ENCODE assay signal across 24 cellular contexts in the genomic region with DNA sequence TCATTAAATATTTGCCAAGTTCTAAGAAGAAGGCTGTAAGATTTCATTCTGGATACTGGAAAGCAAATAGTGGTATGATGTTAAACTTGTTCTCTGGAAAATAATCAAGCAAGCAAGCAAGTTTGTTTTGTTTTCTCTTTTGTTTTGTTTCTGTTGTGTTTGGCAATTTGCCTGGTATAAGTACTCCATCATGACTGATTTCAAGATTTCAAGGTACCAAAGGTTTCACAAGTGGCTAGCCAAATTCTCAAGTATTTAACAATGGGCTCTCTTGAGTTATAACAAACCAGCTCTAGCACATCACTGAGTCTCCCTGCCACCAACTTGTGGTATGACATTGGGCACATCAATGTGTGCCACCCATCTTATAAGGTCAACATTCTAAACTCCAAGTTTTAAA.
DNase-seq lines count a peak whose midpoint lies in the region; ATAC-seq, FAIRE-seq and TF ChIP-seq lines count a peak whose summit lies in the region.
"Had no signal": no experiment of that assay in that cellular context is flagged by ENCODE, and none has a peak within 500 bp of the region (broad histone marks: within the 10 kb centered on the region; RNA-seq: fewer than 3 reads in every experiment).

No MANE protein-coding gene starts in this region.

- intact Hi-C loops in GM12878 (cut with micrococcal nuclease; ENCODE audit: unreplicated experiment), result no loop called here

- no peak overlapping the region for H3K9ac ChIP-seq in GM12878 (ENCODE audit: control insufficient read depth, insufficient read depth, low read length)

- H3K9me3 ChIP-seq in GM12878 (replicated peaks; ENCODE audit: control insufficient read depth, insufficient read depth, low read length), result no peaks in the 10 kb centered on the region
- H3K9me3 ChIP-seq: colonic mucosa, prostate gland, uterus had no signal

- H3K4me3 ChIP-seq in GM12878, result no peak overlapping the region
- H3K4me3 ChIP-seq: colonic mucosa, prostate gland, SJCRH30, uterus had no signal

- H4K20me1 ChIP-seq in GM12878 (ENCODE audit: control insufficient read depth, insufficient read depth), result no peaks in the 10 kb centered on the region

- no peak for TF ChIP-seq EP300 in GM12878 (IDR thresholded peaks at IDR 0.05; ENCODE audit: borderline replicate concordance in 1 of 2, control insufficient read depth in 1 of 2, low read depth in 2 of 2, low read length in 2 of 2)

- in situ Hi-C loops in Caki2 (cut with HindIII; ENCODE audit: low pct_unique_long_range_greater_than_20kb, low sequenced_read_pairs) (no loop called here), GM12878 (cut with MboI) (no loop called here)

- peak; percentile 82 for ATAC-seq in GM12878
- ATAC-seq: left lobe of liver had no signal

- CTCF ChIA-PET in GM12878 (lab: Yijun Ruan, JAX), result interaction anchor here (1.0 to 1.5 kb wide), 5 partner anchors 11 to 98 kb away, joined by 3 to 5 read pairs (median 3); no protein-coding TSS in a partner anchor

- no TSS peak for BruUV-seq in GM12878 (replicated peaks; lab: Mats Ljungman, UMichigan)

- TF ChIP-seq RAD21 in GM12878 (IDR thresholded peaks at IDR 0.05; ENCODE audit: insufficient read depth, low read depth, low read length), result no peak

- DNase-seq in Caki2 (ENCODE audit: low read depth), result peak; percentile 9
- peak; percentile 72 for DNase-seq in LHCN-M2 (ENCODE audit: low read depth)
- peak; percentile 13 for DNase-seq in GM12878 (ENCODE audit: low read depth, low spot score)
- peak; percentile 18 for DNase-seq in fibroblast of the conjunctiva (ENCODE audit: low read depth)
- DNase-seq in epidermal melanocyte (ENCODE audit: insufficient read length, low spot score), result no peak
- no peak for DNase-seq in C1 segment of cervical spinal cord (lab: John Stamatoyannopoulos, UW)
- no peak for DNase-seq in ureter (ENCODE audit: low spot score)
- no peak for DNase-seq in AG08395 (ENCODE audit: low spot score)
- DNase-seq: activated CD4-positive, alpha-beta memory T cell treated with anti-CD3 and anti-CD28 coated beads for 36 hours; activated naive CD4-positive, alpha-beta T cell; anterior cingulate cortex; CD4-positive, alpha-beta memory T cell; colonic mucosa; DMS79 treated with DMSO at 0.1 percent for 48 hours; midbrain; NCI-H1417 treated with DMSO at 0.1 percent for 48 hours; NCI-H2171; NCI-H748 treated with DMSO at 0.1 percent for 48 hours; SJCRH30; small intestine; stimulated activated CD4-positive, alpha-beta T cell treated with anti-CD3 and anti-CD28 coated beads, Interleukin-4, amount 100 ng/mL, for 24 hours; uterus had no signal

- TF ChIP-seq POLR2A in GM12878 (IDR thresholded peaks at IDR 0.05; ENCODE audit: low read depth, low read length), result no peak

- no peak for FAIRE-seq in GM12878 (lab: Jason Lieb, UNC)
- FAIRE-seq: small intestine had no signal

- no peak overlapping the region for H2AFZ ChIP-seq in GM12878 (ENCODE audit: control insufficient read depth, low read depth, low read length)

- POLR2A ChIA-PET in GM12878 (lab: Charles Lee), result interaction anchor here (0.5 kb wide), 1 partner anchor 10 kb away, joined by 3 read pairs; no protein-coding TSS in a partner anchor

- H3K27ac ChIP-seq in GM12878 (ENCODE audit: control insufficient read depth, insufficient read depth), result no peak overlapping the region
- H3K27ac ChIP-seq: colonic mucosa, prostate gland, SJCRH30, uterus had no signal

- no peak overlapping the region for H3K4me2 ChIP-seq in GM12878 (ENCODE audit: control insufficient read depth, insufficient read depth)

- H3K27me3 ChIP-seq in GM12878 (replicated peaks in 1 of 2; ENCODE audit: control insufficient read depth in 2 of 2, insufficient read depth in 2 of 2, low read length in 1 of 2), result no peaks in the 10 kb centered on the region
- H3K27me3 ChIP-seq: colonic mucosa, SJCRH30, uterus had no signal

- no peaks in the 10 kb centered on the region for H3K4me1 ChIP-seq in GM12878 (ENCODE audit: control insufficient read depth, insufficient read depth, low read length)
- H3K4me1 ChIP-seq: colonic mucosa, prostate gland, SJCRH30, uterus had no signal

- no peaks in the 10 kb centered on the region for H3K79me2 ChIP-seq in GM12878 (ENCODE audit: control insufficient read depth, insufficient read depth, low read length)

- no peaks in the 10 kb centered on the region for H3K36me3 ChIP-seq in GM12878 (ENCODE audit: control insufficient read depth in 2 of 2, insufficient read depth in 2 of 2, low read length in 1 of 2)
- H3K36me3 ChIP-seq: colonic mucosa, prostate gland, SJCRH30, uterus had no signal

- no peak for TF ChIP-seq CTCF in GM12878 (IDR thresholded peaks at IDR 0.05 in 2 of 3, conservative IDR thresholded peaks at IDR 0.05 in 1 of 3; ENCODE audit: control insufficient read depth in 2 of 3, extremely low read depth in 1 of 3, insufficient read depth in 1 of 3, low read depth in 3 of 3, low read length in 3 of 3)

- SMC1A ChIA-PET in GM12878 (lab: Charles Lee; ENCODE audit: uncharacterized antibody, unreplicated experiment), result interaction anchor here (0.8 to 4.1 kb wide), 9 partner anchors 10 to 552 kb away, joined by 3 to 22 read pairs (median 5); no protein-coding TSS in a partner anchor

- RAD21 ChIA-PET in GM12878 (lab: Charles Lee; ENCODE audit: unreplicated experiment), result interaction anchor here (0.8 to 1.5 kb wide), 5 partner anchors 9 to 279 kb away, joined by 3 read pairs; no protein-coding TSS in a partner anchor

TF ChIP-seq in GM12878, 131 proteins besides CTCF, POLR2A, EP300 and RAD21:
- TF ChIP-seq BHLHE40 (IDR thresholded peaks at IDR 0.05; ENCODE audit: borderline replicate concordance in 1 of 2, low read depth in 2 of 2, low read length in 1 of 2) (0 out of 4 replicates have a peak, but pooled peaks of 1 of the 2 experiments have one; percentile 8), NR2C2 (IDR thresholded peaks at IDR 0.05; ENCODE audit: borderline replicate concordance, control insufficient read depth, insufficient read length, low read depth) (no peak), STAT1 (conservative IDR thresholded peaks at IDR 0.05) (no peak), JUNB (IDR thresholded peaks at IDR 0.05) (peak; percentile 29; the same call in 1 of the 2 replicates), RELB (IDR thresholded peaks at IDR 0.05; ENCODE audit: low read depth) (no peak), MTA2 (IDR thresholded peaks at IDR 0.05; ENCODE audit: low read depth) (peak; percentile 30; the same call in 1 of the 2 replicates), BCL11A (IDR thresholded peaks at IDR 0.05; ENCODE audit: low read depth, low read length) (0 out of 2 replicates have a peak, but pooled peaks have one; percentile 10), IKZF2 (IDR thresholded peaks at IDR 0.05) (peak in 1 of 2 experiments; percentile 15; a peak in 1 of 4 replicates)
- TF ChIP-seq, protein P1, sequence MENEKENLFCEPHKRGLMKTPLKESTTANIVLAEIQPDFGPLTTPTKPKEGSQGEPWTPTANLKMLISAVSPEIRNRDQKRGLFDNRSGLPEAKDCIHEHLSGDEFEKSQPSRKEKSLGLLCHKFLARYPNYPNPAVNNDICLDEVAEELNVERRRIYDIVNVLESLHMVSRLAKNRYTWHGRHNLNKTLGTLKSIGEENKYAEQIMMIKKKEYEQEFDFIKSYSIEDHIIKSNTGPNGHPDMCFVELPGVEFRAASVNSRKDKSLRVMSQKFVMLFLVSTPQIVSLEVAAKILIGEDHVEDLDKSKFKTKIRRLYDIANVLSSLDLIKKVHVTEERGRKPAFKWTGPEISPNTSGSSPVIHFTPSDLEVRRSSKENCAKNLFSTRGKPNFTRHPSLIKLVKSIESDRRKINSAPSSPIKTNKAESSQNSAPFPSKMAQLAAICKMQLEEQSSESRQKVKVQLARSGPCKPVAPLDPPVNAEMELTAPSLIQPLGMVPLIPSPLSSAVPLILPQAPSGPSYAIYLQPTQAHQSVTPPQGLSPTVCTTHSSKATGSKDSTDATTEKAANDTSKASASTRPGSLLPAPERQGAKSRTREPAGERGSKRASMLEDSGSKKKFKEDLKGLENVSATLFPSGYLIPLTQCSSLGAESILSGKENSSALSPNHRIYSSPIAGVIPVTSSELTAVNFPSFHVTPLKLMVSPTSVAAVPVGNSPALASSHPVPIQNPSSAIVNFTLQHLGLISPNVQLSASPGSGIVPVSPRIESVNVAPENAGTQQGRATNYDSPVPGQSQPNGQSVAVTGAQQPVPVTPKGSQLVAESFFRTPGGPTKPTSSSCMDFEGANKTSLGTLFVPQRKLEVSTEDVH (IDR thresholded peaks at IDR 0.05; ENCODE audit: low read depth, partially characterized antibody), result no peak

Comparison
In these comparisons a context has a peak if more than half of its experiments do, and no peak if none do; other contexts are left out.
1. DNase-seq: peak in Caki2 (single experiment), LHCN-M2 (single experiment), GM12878 (single experiment) and fibroblast of the conjunctiva (single experiment); none in epidermal melanocyte (single experiment), C1 segment of cervical spinal cord (0 of 14), ureter (single experiment) and AG08395 (single experiment).